Comparison of ENCODE assay signal across 8 cellular contexts in the genomic region with DNA sequence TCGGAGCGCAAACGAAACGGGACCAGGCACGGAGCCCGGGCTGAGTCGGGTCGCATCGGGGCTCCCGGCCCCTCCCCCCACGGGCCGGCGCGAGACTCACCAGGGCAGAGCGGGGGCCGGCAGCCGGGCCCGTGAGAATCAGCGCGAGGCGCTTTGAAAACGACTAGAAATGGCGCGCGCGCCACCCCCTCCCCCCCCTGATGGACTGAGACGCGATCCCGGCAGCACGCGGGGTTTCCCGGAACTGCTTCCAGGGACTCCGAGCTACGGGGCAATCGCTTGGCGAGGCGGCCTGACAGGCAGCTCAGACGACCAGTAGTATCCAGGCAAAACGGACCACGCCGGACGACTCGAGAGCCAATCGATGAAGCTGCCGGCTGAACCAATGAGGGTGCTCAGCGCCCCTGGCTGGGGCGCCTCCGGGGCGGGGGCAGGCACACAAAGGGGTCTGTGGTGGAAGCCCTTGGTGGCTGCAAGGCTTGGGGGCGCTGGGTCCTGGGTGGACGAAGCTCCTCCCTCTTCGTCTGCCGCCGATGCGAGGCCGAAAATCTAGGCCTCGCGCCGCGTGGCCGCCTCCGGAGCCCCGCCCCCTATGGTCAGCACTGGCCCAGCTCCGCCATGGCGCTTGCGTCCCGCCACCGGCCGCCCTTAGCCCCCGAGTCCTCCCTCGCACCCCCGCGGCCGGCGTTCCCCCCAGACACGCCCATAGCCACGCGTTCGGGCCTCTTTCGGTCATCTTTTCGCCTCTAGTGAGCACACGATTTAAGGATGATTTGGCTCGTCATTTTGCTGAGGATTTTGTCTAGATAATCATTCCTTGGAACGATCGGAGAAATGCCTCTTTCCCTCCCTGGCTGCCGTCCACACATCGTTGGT. TPM values are rescaled to one million over a fixed set of nuclear protein-coding genes. Genes with fewer than 3 reads are reported as not detected.
DNase-seq lines count a peak whose midpoint lies in the region; TF ChIP-seq lines count a peak whose summit lies in the region.

HNRNPR (minus strand) TSS at position 174 of the 876 bp plus-strand sequence. CDS start 3,276 bp downstream, outside the sequence.

- DNase-seq in COLO668 (lab: John Stamatoyannopoulos, UW; ENCODE audit: unreplicated experiment) (peak; percentile 100), GM20000 (ENCODE audit: low spot score) (peak; percentile 99), HT-29 (ENCODE audit: low spot score) (peak; percentile 99), NOMO-1 (lab: John Stamatoyannopoulos, UW; ENCODE audit: unreplicated experiment in 2 of 2) (peak; percentile 97 to 99), lung microvascular endothelial cell (ENCODE audit: low read depth in 2 of 2) (peak; percentile 100)
- DNase-seq in effector memory CD4-positive, alpha-beta T cell: peak; percentile 92 to 98 (median 98)
- peak; percentile 98 to 100 (median 99) for DNase-seq in stimulated activated CD4-positive, alpha-beta T cell treated with anti-CD3 and anti-CD28 coated beads, TNF-alpha, amount 100 ng/mL, for 48 hours (ENCODE audit: low read depth in 3 of 3)

- CTCF ChIA-PET in activated CD8-positive, alpha-beta memory T cell treated with anti-CD3 and anti-CD28 coated beads for 36 hours (lab: Charles Lee): interaction anchor here (0.6 to 1.7 kb wide), 10 partner anchors 18 to 1644 kb away, joined by 3 to 10 read pairs (median 3); partner anchors contain the start of gene ZNF436

- no peaks in the 10 kb centered on the region for H3K9me3 ChIP-seq in effector memory CD4-positive, alpha-beta T cell (ENCODE audit: control insufficient read depth, low read length)

- no peaks in the 10 kb centered on the region for H3K27me3 ChIP-seq in effector memory CD4-positive, alpha-beta T cell (replicated peaks; ENCODE audit: control insufficient read depth, insufficient read depth, low read length, poor library complexity, severe bottlenecking)

- no peak for TF ChIP-seq CTCF in GM20000 (IDR thresholded peaks at IDR 0.05; ENCODE audit: extremely low read depth, missing control alignments)

- peak within 1 kb of the TSS; percentile 95 for H3K4me3 ChIP-seq in effector memory CD4-positive, alpha-beta T cell (ENCODE audit: insufficient read depth, low read depth, low read length, poor library complexity, severe bottlenecking)

- H3K36me3 ChIP-seq in effector memory CD4-positive, alpha-beta T cell (ENCODE audit: control insufficient read depth, insufficient read depth, low read length): no peaks in the 10 kb centered on the region

- POLR2A ChIA-PET in activated CD8-positive, alpha-beta memory T cell treated with anti-CD3 and anti-CD28 coated beads for 36 hours (lab: Charles Lee): interaction anchor here (0.6 to 1.7 kb wide), 18 partner anchors 12 to 531 kb away, joined by 3 to 50 read pairs (median 5); partner anchors contain the start of genes ASAP3, TCEA3 and ZNF436

- H3K4me1 ChIP-seq in effector memory CD4-positive, alpha-beta T cell (ENCODE audit: control insufficient read depth, insufficient read depth, low read length, poor library complexity, severe bottlenecking): peaks cover 20% of the 10 kb centered on the region

- H3K27ac ChIP-seq in effector memory CD4-positive, alpha-beta T cell (ENCODE audit: insufficient read depth, low read length, poor library complexity, severe bottlenecking): peak within 1 kb of the TSS; percentile 90

RNA-seq across cellular contexts. Expression of gene HNRNPR, which starts in this region (rescaled TPM):
- 101 and 130 TPM in 2 replicates for total RNA-seq in HT-29 (2014; rRNA removed; shearing (Covaris generic))
- total RNA-seq in activated CD8-positive, alpha-beta memory T cell treated with anti-CD3 and anti-CD28 coated beads for 36 hours: 100 to 1,000 TPM; 197 to 198 TPM
- 53.6 and 55.1 TPM in 2 replicates for total RNA-seq in lung microvascular endothelial cell

Comparison
In these comparisons a context has a peak if more than half of its experiments do, and no peak if none do; other contexts are left out.
1. Peak in every context shown above with its lines: DNase-seq, H3K4me3 ChIP-seq and H3K27ac ChIP-seq.